2 cellular contexts compared by ENCODE assay signal in genomic region chr2:159134979-159135378, GRCh38.
TF ChIP-seq lines count a peak whose summit lies in the region.

No MANE protein-coding gene starts in this region.

TF ChIP-seq in SK-N-SH, 30 proteins besides CTCF, POLR2A, EP300 and RAD21 (continued from another document):
- TF ChIP-seq ZBTB33 (IDR thresholded peaks at IDR 0.05; ENCODE audit: borderline replicate concordance, low read depth) = no peak

TF ChIP-seq in SK-N-SH treated with all-trans-retinoic acid at 6 μM for 48 hours, 23 proteins besides CTCF, POLR2A, EP300 and RAD21 (continued from another document):
- no peak for TF ChIP-seq CSRNP3 (CRISPR knock-in tag; IDR thresholded peaks at IDR 0.05)
- TF ChIP-seq ZFP3 (CRISPR knock-in tag; IDR thresholded peaks at IDR 0.05) = no peak
- no peak for TF ChIP-seq POU6F1 (CRISPR knock-in tag; IDR thresholded peaks at IDR 0.05; ENCODE audit: borderline replicate concordance, low read depth)
- TF ChIP-seq PATZ1 (CRISPR knock-in tag; IDR thresholded peaks at IDR 0.05; ENCODE audit: borderline replicate concordance) = no peak
- no peak for TF ChIP-seq TCF4 (CRISPR knock-in tag; IDR thresholded peaks at IDR 0.05; ENCODE audit: borderline replicate concordance)
- TF ChIP-seq OSR1 (CRISPR knock-in tag; IDR thresholded peaks at IDR 0.05) = no peak
- TF ChIP-seq TSHZ2 (CRISPR knock-in tag; IDR thresholded peaks at IDR 0.05) = no peak
- TF ChIP-seq TOX (CRISPR knock-in tag; IDR thresholded peaks at IDR 0.05; ENCODE audit: borderline replicate concordance) = no peak
- no peak for TF ChIP-seq SNAI2 (CRISPR knock-in tag; IDR thresholded peaks at IDR 0.05)
- TF ChIP-seq BACH2 (CRISPR knock-in tag; IDR thresholded peaks at IDR 0.05; ENCODE audit: borderline replicate concordance) = no peak
